ENCODE assay signal across 20 cellular contexts in the genomic region with DNA sequence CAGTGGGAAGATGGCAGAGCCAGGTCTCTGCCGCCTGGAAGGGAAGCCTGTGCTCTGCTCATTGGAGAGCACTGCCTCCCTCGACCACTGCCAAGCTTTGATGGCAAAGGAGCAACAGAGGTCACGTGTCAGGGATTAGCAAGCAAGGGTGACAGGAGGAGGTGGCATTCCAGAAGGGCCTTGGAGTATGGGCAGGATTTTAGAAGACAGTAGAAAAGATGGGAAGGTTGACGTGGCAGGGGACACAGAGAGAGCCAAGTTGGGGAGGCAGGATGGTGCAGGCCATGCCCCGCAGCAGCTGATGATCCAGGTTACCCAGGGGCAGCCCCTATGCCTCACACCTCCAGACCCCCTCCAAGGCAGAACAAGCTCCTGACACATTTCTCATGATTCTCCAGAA. TPM values are rescaled to one million over a fixed set of nuclear protein-coding genes. Genes with fewer than 3 reads are reported as not detected.
DNase-seq lines count a peak whose midpoint lies in the region; ATAC-seq, FAIRE-seq and TF ChIP-seq lines count a peak whose summit lies in the region.
"Had no signal": no experiment of that assay in that cellular context is flagged by ENCODE, and none has a peak within 500 bp of the region (broad histone marks: within the 10 kb centered on the region; RNA-seq: fewer than 3 reads in every experiment).

No MANE protein-coding gene starts in this region.

- CTCF ChIA-PET in mammary epithelial cell (lab: Charles Lee; ENCODE audit: low non-redundant PET), result interaction anchor here (0.6 kb wide), 1 partner anchor 166 kb away, joined by 7 read pairs; no protein-coding TSS in a partner anchor

- H3K79me2 ChIP-seq in mammary epithelial cell (ENCODE audit: insufficient read depth, low read length), result no peaks in the 10 kb centered on the region

- no TSS peak for BruUV-seq in mammary epithelial cell (replicated peaks; lab: Mats Ljungman, UMichigan)

- H3K9ac ChIP-seq in mammary epithelial cell (ENCODE audit: insufficient read depth, low read length), result no peak overlapping the region
- H3K9ac ChIP-seq in kidney (ENCODE audit: low read length in 2 of 2), result no peak overlapping the region
- H3K9ac ChIP-seq: GM23248 had no signal

- peak overlapping the region; percentile 17 for H3K4me3 Mint-ChIP-seq in activated naive CD8-positive, alpha-beta T cell
- H3K4me3 Mint-ChIP-seq in activated naive CD8-positive, alpha-beta T cell treated with anti-CD3 and anti-CD28 coated beads, Interleukin-2, amount 50 U/mL, for 24 hours, result no peak overlapping the region
- H3K4me3 Mint-ChIP-seq: activated CD4-positive, alpha-beta memory T cell treated with anti-CD3 and anti-CD28 coated beads, Interleukin-2, amount 10 ng/mL, durations not matched to agents 7 days and 5 days; activated naive CD4-positive, alpha-beta T cell treated with anti-CD3 and anti-CD28 coated beads, Interleukin-2, amount 10 ng/mL, durations not matched to agents 7 days and 5 days; activated T-cell treated with anti-CD3 and anti-CD28 coated beads, Interleukin-2, amount 50 U/mL, for 4 hours; CD4-positive, alpha-beta memory T cell had no signal

- H3K4me3 ChIP-seq in mammary epithelial cell (replicated peaks in 1 of 3; ENCODE audit: insufficient read depth in 1 of 3, low read depth in 2 of 3, low read length in 3 of 3) (no peak overlapping the region), kidney (ENCODE audit: low read length in 2 of 2) (no peak overlapping the region), transverse colon (no peak overlapping the region)
- H3K4me3 ChIP-seq: GM23248, left ventricle myocardium inferior, right atrium auricular region, SJCRH30 had no signal

- H4K20me1 ChIP-seq in mammary epithelial cell (ENCODE audit: insufficient read depth, low read length), result no peaks in the 10 kb centered on the region

- TF ChIP-seq POLR2A in transverse colon (IDR thresholded peaks at IDR 0.05), result no peak

- intact Hi-C loops in mammary epithelial cell (cut with micrococcal nuclease) (loop anchor here (1.0 kb wide), 1 partner anchor 21 kb away; the partner anchor contains the start of gene LBR), kidney (cut with DNase I) (no loop called here), transverse colon (cut with DNase I; ENCODE audit: low total_unique reads) (no loop called here)

- TF ChIP-seq CTCF in mammary epithelial cell (conservative IDR thresholded peaks at IDR 0.05 in 1 of 2, IDR thresholded peaks at IDR 0.05 in 1 of 2; ENCODE audit: extremely low read depth in 1 of 2, insufficient read depth in 1 of 2, low read depth in 1 of 2, low read length in 2 of 2) (no peak), kidney (IDR thresholded peaks at IDR 0.05; ENCODE audit: borderline replicate concordance, extremely low read depth, insufficient read depth) (no peak), transverse colon (IDR thresholded peaks at IDR 0.05) (no peak)

- H3K36me3 ChIP-seq in mammary epithelial cell (ENCODE audit: insufficient read depth, low read length) (no peaks in the 10 kb centered on the region), kidney (ENCODE audit: control insufficient read depth in 1 of 2, insufficient read depth in 2 of 2, low read length in 2 of 2) (no peaks in the 10 kb centered on the region), transverse colon (no peaks in the 10 kb centered on the region)
- H3K36me3 ChIP-seq: left ventricle myocardium inferior, right atrium auricular region, SJCRH30 had no signal

- WGBS in mammary epithelial cell (ENCODE audit: low coverage, missing lambda C conversion rate), result 94% methylated on average over 5 of the region's 5 CpGs
- 87% methylated on average over 5 of the region's 5 CpGs; no CpG with 5 or more reads in 1 of the 2 donors for WGBS in transverse colon (ENCODE audit: low coverage in 1 of 2), 2 donors

- no peaks in the 10 kb centered on the region for H3K9me3 Mint-ChIP-seq in activated naive CD8-positive, alpha-beta T cell (ENCODE audit: low read depth)
- no peaks in the 10 kb centered on the region for H3K9me3 Mint-ChIP-seq in activated naive CD8-positive, alpha-beta T cell treated with anti-CD3 and anti-CD28 coated beads, Interleukin-2, amount 50 U/mL, for 24 hours
- H3K9me3 Mint-ChIP-seq: activated CD4-positive, alpha-beta memory T cell treated with anti-CD3 and anti-CD28 coated beads, Interleukin-2, amount 10 ng/mL, durations not matched to agents 7 days and 5 days; activated naive CD4-positive, alpha-beta T cell treated with anti-CD3 and anti-CD28 coated beads, Interleukin-2, amount 10 ng/mL, durations not matched to agents 7 days and 5 days; activated T-cell treated with anti-CD3 and anti-CD28 coated beads, Interleukin-2, amount 50 U/mL, for 4 hours; CD4-positive, alpha-beta memory T cell had no signal

- ATAC-seq in activated naive CD8-positive, alpha-beta T cell treated with anti-CD3 and anti-CD28 coated beads, Interleukin-2, amount 50 U/mL, for 24 hours, result no peak
- no peak for ATAC-seq in GM18519 (IDR thresholded peaks at IDR 0.05; ENCODE audit: low FRiP score, unreplicated experiment)
- ATAC-seq: activated T-cell treated with anti-CD3 and anti-CD28 coated beads, Interleukin-2, amount 50 U/mL, for 4 hours had no signal

- H3K27ac ChIP-seq in mammary epithelial cell (ENCODE audit: insufficient read depth, low read depth, low read length) (no peak overlapping the region), kidney (ENCODE audit: low read depth in 2 of 2, low read length in 2 of 2) (no peak overlapping the region), transverse colon (peak overlapping the region; percentile 89 to 93 (median 92))
- H3K27ac ChIP-seq: GM23248, right atrium auricular region, SJCRH30 had no signal

- H3K27me3 Mint-ChIP-seq in activated naive CD8-positive, alpha-beta T cell, result no peaks in the 10 kb centered on the region
- H3K27me3 Mint-ChIP-seq in activated naive CD8-positive, alpha-beta T cell treated with anti-CD3 and anti-CD28 coated beads, Interleukin-2, amount 50 U/mL, for 24 hours, result no peaks in the 10 kb centered on the region
- H3K27me3 Mint-ChIP-seq: activated CD4-positive, alpha-beta memory T cell treated with anti-CD3 and anti-CD28 coated beads, Interleukin-2, amount 10 ng/mL, durations not matched to agents 7 days and 5 days; CD4-positive, alpha-beta memory T cell had no signal

- FAIRE-seq in kidney (lab: Jason Lieb, UNC), result no peak

- DNase-seq in activated naive CD8-positive, alpha-beta T cell treated with anti-CD3 and anti-CD28 coated beads, Interleukin-2, amount 50 U/mL, for 24 hours, result no peak
- DNase-seq in mammary epithelial cell (no peak), kidney (peak; percentile 29), transverse colon (peak; percentile 7), amniotic stem cell (lab: John Stamatoyannopoulos, UW) (no peak), SHP77 (lab: John Stamatoyannopoulos, UW) (no peak)
- DNase-seq: activated CD4-positive, alpha-beta memory T cell treated with anti-CD3 and anti-CD28 coated beads, Interleukin-2, amount 10 ng/mL, durations not matched to agents 7 days and 5 days; activated naive CD4-positive, alpha-beta T cell treated with anti-CD3 and anti-CD28 coated beads, Interleukin-2, amount 10 ng/mL, durations not matched to agents 7 days and 5 days; activated T-cell treated with anti-CD3 and anti-CD28 coated beads, Interleukin-2, amount 50 U/mL, for 4 hours; CD4-positive, alpha-beta memory T cell; GM23248; head of caudate nucleus; left ventricle myocardium inferior; NCI-H524 treated with DMSO at 0.1 percent for 48 hours; occipital lobe; SJCRH30; stimulated activated CD8-positive, alpha-beta memory T cell treated with anti-CD3 and anti-CD28 coated beads, Interleukin-4, amount 100 ng/mL, for 48 hours had no signal

- in situ Hi-C loops in mammary epithelial cell (cut with MboI; ENCODE audit: low sequenced_read_pairs in 2 of 2) (no loop called here), transverse colon (cut with MboI; ENCODE audit: low pct_ligation_motif_present in 1 of 4, low pct_unique_long_range_greater_than_20kb in 1 of 4, low sequenced_read_pairs in 3 of 4) (no loop called here)

- H3K27ac Mint-ChIP-seq in activated naive CD8-positive, alpha-beta T cell, result no peak overlapping the region
- no peak overlapping the region for H3K27ac Mint-ChIP-seq in activated naive CD8-positive, alpha-beta T cell treated with anti-CD3 and anti-CD28 coated beads, Interleukin-2, amount 50 U/mL, for 24 hours
- H3K27ac Mint-ChIP-seq: activated CD4-positive, alpha-beta memory T cell treated with anti-CD3 and anti-CD28 coated beads, Interleukin-2, amount 10 ng/mL, durations not matched to agents 7 days and 5 days had no signal

- H3K27me3 ChIP-seq in mammary epithelial cell (ENCODE audit: insufficient read depth, low read length) (no peaks in the 10 kb centered on the region), transverse colon (no peaks in the 10 kb centered on the region)
- H3K27me3 ChIP-seq: right atrium auricular region had no signal

- peak overlapping the region; percentile 33 for H3K4me2 ChIP-seq in mammary epithelial cell (ENCODE audit: insufficient read depth, low read depth, low read length)

- H3K4me1 ChIP-seq in mammary epithelial cell (ENCODE audit: insufficient read depth, low read length) (peaks cover 42% of the 10 kb centered on the region), kidney (ENCODE audit: control insufficient read depth in 1 of 2, insufficient read depth in 1 of 2, low read depth in 1 of 2, low read length in 2 of 2) (peaks cover 17 to 21% of the 10 kb centered on the region in 2 donors), transverse colon (peaks cover 36 to 65% (median 55%) of the 10 kb centered on the region in 4 donors)

- H2AFZ ChIP-seq in mammary epithelial cell (ENCODE audit: low read depth, low read length), result no peak overlapping the region
- H2AFZ ChIP-seq: GM23248 had no signal

- peaks cover 52% of the 10 kb centered on the region for H3K4me1 Mint-ChIP-seq in activated naive CD8-positive, alpha-beta T cell (ENCODE audit: low read depth)
- peaks cover 75% of the 10 kb centered on the region for H3K4me1 Mint-ChIP-seq in activated naive CD8-positive, alpha-beta T cell treated with anti-CD3 and anti-CD28 coated beads, Interleukin-2, amount 50 U/mL, for 24 hours

- dilution Hi-C loops in mammary epithelial cell (cut with HindIII; ENCODE audit: low sequenced_read_pairs), result no loop called here

- TF ChIP-seq EP300 in transverse colon (IDR thresholded peaks at IDR 0.05; ENCODE audit: low read depth), result no peak

- H3K9me3 ChIP-seq in mammary epithelial cell (replicated peaks; ENCODE audit: insufficient read depth, low read length) (no peaks in the 10 kb centered on the region), kidney (ENCODE audit: control insufficient read depth in 1 of 2, low read length in 2 of 2) (no peaks in the 10 kb centered on the region), transverse colon (no peaks in the 10 kb centered on the region)
- H3K9me3 ChIP-seq: left ventricle myocardium inferior, right atrium auricular region, SJCRH30 had no signal

- H3K36me3 Mint-ChIP-seq in activated naive CD8-positive, alpha-beta T cell, result no peaks in the 10 kb centered on the region
- no peaks in the 10 kb centered on the region for H3K36me3 Mint-ChIP-seq in activated naive CD8-positive, alpha-beta T cell treated with anti-CD3 and anti-CD28 coated beads, Interleukin-2, amount 50 U/mL, for 24 hours (ENCODE audit: low read depth)
- H3K36me3 Mint-ChIP-seq: activated naive CD4-positive, alpha-beta T cell treated with anti-CD3 and anti-CD28 coated beads, Interleukin-2, amount 10 ng/mL, durations not matched to agents 7 days and 5 days; CD4-positive, alpha-beta memory T cell had no signal

RNA-seq across cellular contexts. Expression of gene LBR, which starts 21.9 kb away (rescaled TPM):
- total RNA-seq in mammary epithelial cell (10 to 100 TPM; 17.7 to 35.7 TPM), kidney (80.2 TPM), transverse colon (10 to 100 TPM; 48.6 to 97.9 (median 75.1) TPM)
- polyA plus RNA-seq in mammary epithelial cell (16.1 TPM), kidney (ENCODE audit: insufficient read depth, low read depth, low replicate concordance) (13.1 TPM)
- polyA minus RNA-seq in mammary epithelial cell, result 54.8 TPM

Comparison
In these comparisons a context has a peak if more than half of its experiments do, and no peak if none do; other contexts are left out.
1. DNase-seq: peak in kidney (single experiment) and transverse colon (single experiment); none in activated naive CD8-positive, alpha-beta T cell treated with anti-CD3 and anti-CD28 coated beads, Interleukin-2, amount 50 U/mL, for 24 hours (single experiment), mammary epithelial cell (single experiment), amniotic stem cell (single experiment) and SHP77 (0 of 2).
2. H3K27ac ChIP-seq: peak in transverse colon (4 of 4); none in mammary epithelial cell (single experiment) and kidney (0 of 2).